In genomic region chr1:66074147-66074546, GRCh38 we compare ENCODE assay signal across 3 cellular contexts.
TF ChIP-seq lines count a peak whose summit lies in the region.

No MANE protein-coding gene starts in this region.

TF ChIP-seq in HepG2, 621 proteins besides CTCF, POLR2A, EP300 and RAD21:
- peak; percentile 75 to 89 for TF ChIP-seq MAFK (conservative IDR thresholded peaks at IDR 0.05 in 1 of 2, IDR thresholded peaks at IDR 0.05 in 1 of 2; ENCODE audit: low read length in 2 of 2)
- peak; percentile 84 for TF ChIP-seq MAFF (IDR thresholded peaks at IDR 0.05; ENCODE audit: low read depth, low read length)
- no peak for TF ChIP-seq CREB3 (CRISPR knock-in tag; IDR thresholded peaks at IDR 0.05)
- TF ChIP-seq ZNF510 (CRISPR knock-in tag; IDR thresholded peaks at IDR 0.05; ENCODE audit: low read depth): no peak
- no peak for TF ChIP-seq ZKSCAN5 (CRISPR knock-in tag; IDR thresholded peaks at IDR 0.05)
- TF ChIP-seq E2F5 (CRISPR knock-in tag; conservative IDR thresholded peaks at IDR 0.05): no peak
- no peak for TF ChIP-seq ZNF512B (CRISPR knock-in tag; IDR thresholded peaks at IDR 0.05; ENCODE audit: borderline replicate concordance)
- TF ChIP-seq CBFB (CRISPR knock-in tag; IDR thresholded peaks at IDR 0.05): no peak

TF ChIP-seq in IMR-90, 13 proteins besides CTCF, POLR2A, EP300 and RAD21:
- no peak for TF ChIP-seq FOS (IDR thresholded peaks at IDR 0.05; ENCODE audit: low read depth, low read length)
- TF ChIP-seq MAFK (IDR thresholded peaks at IDR 0.05; ENCODE audit: low read depth, low read length): peak; percentile 97

TF ChIP-seq in K562, 482 proteins besides CTCF, POLR2A, EP300 and RAD21:
- peak; percentile 73 for TF ChIP-seq MAFG (tag; conservative IDR thresholded peaks at IDR 0.05)
- TF ChIP-seq MAFK (IDR thresholded peaks at IDR 0.05; ENCODE audit: low read length): peak; percentile 90
- no peak for TF ChIP-seq CBX3 (IDR thresholded peaks at IDR 0.05; ENCODE audit: borderline replicate concordance in 1 of 2, low read length in 2 of 2)
- TF ChIP-seq ZNF212 (CRISPR knock-in tag; IDR thresholded peaks at IDR 0.05): no peak
- TF ChIP-seq C11orf30 (IDR thresholded peaks at IDR 0.05; ENCODE audit: low read depth): peak; percentile 57; the same call in 1 of the 2 replicates
- TF ChIP-seq PBX2 (CRISPR knock-in tag; IDR thresholded peaks at IDR 0.05; ENCODE audit: low read depth): no peak
- no peak for TF ChIP-seq PBX2 (tag; conservative IDR thresholded peaks at IDR 0.05; ENCODE audit: low read depth)
- TF ChIP-seq TAF1 (IDR thresholded peaks at IDR 0.05; ENCODE audit: control insufficient read depth, extremely low read depth, insufficient read depth, low read length, severe bottlenecking): no peak
- TF ChIP-seq ZNF316 (IDR thresholded peaks at IDR 0.05): peak; percentile 83
- no peak for TF ChIP-seq BCOR (IDR thresholded peaks at IDR 0.05)
- peak; percentile 89 for TF ChIP-seq MAFF (IDR thresholded peaks at IDR 0.05; ENCODE audit: low read length)
